Comparison of ENCODE assay signal across 8 cellular contexts in the genomic region with DNA sequence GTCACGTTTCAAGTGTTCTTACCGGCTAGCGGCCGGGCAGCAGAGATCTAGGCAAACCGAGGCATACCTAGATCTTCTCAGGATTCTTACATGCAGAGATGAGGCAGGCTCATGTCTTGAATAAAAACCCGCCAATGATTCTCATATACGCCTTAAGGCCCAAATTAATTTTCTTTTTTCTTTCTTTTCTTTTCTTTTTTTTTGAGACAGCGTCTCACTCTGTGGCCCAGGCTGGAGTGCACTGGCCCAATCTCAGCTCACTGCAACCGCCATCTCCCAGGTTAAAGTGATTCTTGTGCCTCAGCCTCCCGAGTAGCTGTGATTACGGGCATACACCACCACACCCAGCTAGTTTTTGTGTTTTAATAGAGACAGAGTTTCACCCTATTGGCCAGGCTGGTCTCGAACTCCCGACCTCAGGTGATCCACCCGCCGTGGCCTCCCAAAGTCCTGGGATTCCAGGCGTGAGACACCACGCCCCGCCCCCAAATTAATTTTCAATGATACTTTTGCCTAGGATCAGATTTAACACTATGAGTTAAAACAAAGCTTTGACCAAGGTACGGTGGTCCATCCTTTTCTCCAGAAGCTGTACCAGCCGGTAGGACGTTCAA. TPM values are rescaled to one million over a fixed set of nuclear protein-coding genes. Genes with fewer than 3 reads are reported as not detected.
A peak's percentile ranks its signal among the peaks of the same experiment; 100 is the strongest.
DNase-seq lines count a peak whose midpoint lies in the region; ATAC-seq and TF ChIP-seq lines count a peak whose summit lies in the region.

No MANE protein-coding gene starts in this region.

- H4K20me1 ChIP-seq in H9 (ENCODE audit: control insufficient read depth, insufficient read depth, insufficient read length): peaks cover 2% of the 10 kb centered on the region

- POLR2A ChIA-PET in activated B cell treated with CpG ODN at 0.5 μM for 24 hours (lab: Charles Lee): interaction anchor here (0.6 to 4.7 kb wide), 4 partner anchors 76 to 156 kb away, joined by 3 to 45 read pairs (median 17); a partner anchor contains a TSS

- peaks cover 4% of the 10 kb centered on the region for H3K27me3 Mint-ChIP-seq in H9 (ENCODE audit: low read depth)
- no peaks in the 10 kb centered on the region for H3K27me3 Mint-ChIP-seq in activated B cell treated with CpG ODN at 0.5 μM for 24 hours

- H2BK20ac ChIP-seq in H9 (ENCODE audit: low read depth, low read length, poor library complexity, severe bottlenecking): no peak overlapping the region

- H2AK5ac ChIP-seq in H9 (ENCODE audit: insufficient read length, low read length): no peak overlapping the region

- H3K18ac ChIP-seq in H9 (ENCODE audit: insufficient read length, low read depth, low read length): no peak overlapping the region

- DNase-seq in H9 (no peak), activated B cell treated with CpG ODN at 0.5 μM for 24 hours (no peak), right cardiac atrium (no peak), amniotic stem cell (lab: John Stamatoyannopoulos, UW) (no peak), KBM-7 (no peak)
- no peak for DNase-seq in stimulated activated CD8-positive, alpha-beta memory T cell treated with anti-CD3 and anti-CD28 coated beads, Interleukin-4, amount 100 ng/mL, for 48 hours

- no peak overlapping the region for H3K56ac ChIP-seq in H9 (ENCODE audit: insufficient read length, low read depth, low read length)

- H3K4me2 ChIP-seq in H9 (ENCODE audit: insufficient read depth, insufficient read length, low read length): peak overlapping the region; percentile 73

- no peak for ATAC-seq in activated B cell treated with CpG ODN at 0.5 μM for 24 hours (ENCODE audit: low read depth)
- ATAC-seq in right cardiac atrium: no peak
- no peak for ATAC-seq in HG02588 (IDR thresholded peaks at IDR 0.05; ENCODE audit: unreplicated experiment)

- H3K4ac ChIP-seq in H9 (ENCODE audit: low read depth, low read length): no peak overlapping the region

- H4K91ac ChIP-seq in H9 (ENCODE audit: insufficient read length, low read depth, low read length): no peak overlapping the region

- no peak overlapping the region for H2BK15ac ChIP-seq in H9 (ENCODE audit: low read depth, low read length)

- H4K5ac ChIP-seq in H9 (ENCODE audit: insufficient read length, low read depth, low read length): no peak overlapping the region

- H3K79me1 ChIP-seq in H9 (ENCODE audit: insufficient read depth, low read depth, low read length, poor library complexity, severe bottlenecking): no peaks in the 10 kb centered on the region

- no peak overlapping the region for H2BK120ac ChIP-seq in H9 (ENCODE audit: low read depth, low read length, poor library complexity, severe bottlenecking)

- intact Hi-C loops in activated B cell treated with CpG ODN at 0.5 μM for 24 hours (cut with micrococcal nuclease) (loop anchor here (10.0 kb wide), 2 partner anchors 1444 to 1804 kb away; a partner anchor contains a TSS), right cardiac atrium (cut with DNase I) (no loop called here)

- no peaks in the 10 kb centered on the region for H3K27me3 ChIP-seq in H9 (ENCODE audit: insufficient read depth, low read length)
- H3K27me3 ChIP-seq in right cardiac atrium (ENCODE audit: control insufficient read depth, insufficient read depth): no peaks in the 10 kb centered on the region

- H3K14ac ChIP-seq in H9 (ENCODE audit: insufficient read depth, low read length): no peak overlapping the region

- TF ChIP-seq CTCF in H9 (conservative IDR thresholded peaks at IDR 0.05): no peak
- TF ChIP-seq CTCF in activated B cell treated with CpG ODN at 0.5 μM for 24 hours (IDR thresholded peaks at IDR 0.05): no peak

- no peak overlapping the region for H2AFZ ChIP-seq in H9 (ENCODE audit: low read length)

- H3K4me3 ChIP-seq in right cardiac atrium (ENCODE audit: low read length): peak overlapping the region; percentile 66
- H3K4me3 ChIP-seq in skin epidermis: peak overlapping the region; percentile 84 to 96 (median 91)

- CTCF ChIA-PET in activated B cell treated with CpG ODN at 0.5 μM for 24 hours (lab: Charles Lee): interaction anchor here (1.1 to 3.1 kb wide), 4 partner anchors 125 to 176 kb away, joined by 3 to 17 read pairs (median 4); no protein-coding TSS in a partner anchor

- no peaks in the 10 kb centered on the region for H3K79me2 ChIP-seq in H9 (ENCODE audit: insufficient read depth, low read length)

- H4K8ac ChIP-seq in H9 (replicated peaks; ENCODE audit: insufficient read length, low read depth, low read length): no peak overlapping the region

- no peak overlapping the region for H3T11ph ChIP-seq in H9 (ENCODE audit: low read length)

- H3K9me3 Mint-ChIP-seq in H9: no peaks in the 10 kb centered on the region
- no peaks in the 10 kb centered on the region for H3K9me3 Mint-ChIP-seq in activated B cell treated with CpG ODN at 0.5 μM for 24 hours

- no CpG with 5 or more reads among the region's 21 CpGs for whole genome bisulfite sequencing in H9 (ENCODE audit: extremely low coverage, insufficient read length, low lambda C conversion rate)
- WGBS in right cardiac atrium: 71% methylated on average over 21 of the region's 21 CpGs

- H3K36me3 Mint-ChIP-seq in H9 (ENCODE audit: insufficient read depth in 1 of 3, low read depth in 3 of 3) (peaks cover 0 to 4% (median 3%) of the 10 kb centered on the region in 3 experiments; a peak in 4 of 7 replicates), activated B cell treated with CpG ODN at 0.5 μM for 24 hours (ENCODE audit: low read depth) (peaks cover 12% of the 10 kb centered on the region)

- peak overlapping the region; percentile 90 to 94 (median 94); a peak in 4 of 7 replicates for H3K27ac Mint-ChIP-seq in H9
- peak overlapping the region; percentile 93 for H3K27ac Mint-ChIP-seq in activated B cell treated with CpG ODN at 0.5 μM for 24 hours

- H3K4me1 ChIP-seq in H9 (ENCODE audit: insufficient read depth, low read length) (no peaks in the 10 kb centered on the region; the same call in 1 of the 2 replicates), right cardiac atrium (ENCODE audit: control insufficient read depth, insufficient read depth, low read length) (no peaks in the 10 kb centered on the region)

- H2BK5ac ChIP-seq in H9 (ENCODE audit: insufficient read length, low read length): no peak overlapping the region

- in situ Hi-C loops in KBM-7 (cut with MboI; ENCODE audit: low pct_unique_long_range_greater_than_20kb, low sequenced_read_pairs): no loop called here

- no peak overlapping the region for H3K9ac ChIP-seq in H9 (ENCODE audit: extremely low read depth, insufficient read length, low read length)

- H3K27ac ChIP-seq in H9 (ENCODE audit: insufficient read length, low read depth, low read length): no peak overlapping the region
- H3K27ac ChIP-seq in right cardiac atrium (ENCODE audit: low read length): peak overlapping the region; percentile 78
- H3K27ac ChIP-seq in skin epidermis: peak overlapping the region in 17 of 21 experiments; percentile 90 to 99 (median 97)

- H3K4me3 Mint-ChIP-seq in H9 (peak overlapping the region; percentile 93 to 98), activated B cell treated with CpG ODN at 0.5 μM for 24 hours (peak overlapping the region; percentile 99)

- peaks cover 17 to 21% of the 10 kb centered on the region in 2 experiments for H3K4me1 Mint-ChIP-seq in H9
- peaks cover 28% of the 10 kb centered on the region for H3K4me1 Mint-ChIP-seq in activated B cell treated with CpG ODN at 0.5 μM for 24 hours

- no peak overlapping the region for H3K23ac ChIP-seq in H9 (ENCODE audit: insufficient read length, low read depth, low read length)

- H3K9me3 ChIP-seq in H9 (ENCODE audit: control insufficient read depth, low read depth, low read length) (no peaks in the 10 kb centered on the region), right cardiac atrium (ENCODE audit: control insufficient read depth, low read length) (no peaks in the 10 kb centered on the region)

- no peak overlapping the region for H2BK12ac ChIP-seq in H9 (ENCODE audit: insufficient read length, low read depth, low read length)

- H3K23me2 ChIP-seq in H9 (ENCODE audit: insufficient read length, low read depth, low read length, poor library complexity, severe bottlenecking): peaks cover 3% of the 10 kb centered on the region

RNA-seq across cellular contexts. Expression of a gene that starts 1.5 kb away (rescaled TPM):
- 10.3 and 11.4 TPM in 2 replicates for total RNA-seq in H9 (2021)
- total RNA-seq in activated B cell treated with CpG ODN at 0.5 μM for 24 hours: 4.6 and 5.7 TPM in 2 replicates
- total RNA-seq in right cardiac atrium: 1 to 10 TPM; 2.2 to 3.4 (median 2.5) TPM
- polyA plus RNA-seq in right cardiac atrium: 2.3 TPM
